ENCODE assay signal across 2 cellular contexts in the genomic region with DNA sequence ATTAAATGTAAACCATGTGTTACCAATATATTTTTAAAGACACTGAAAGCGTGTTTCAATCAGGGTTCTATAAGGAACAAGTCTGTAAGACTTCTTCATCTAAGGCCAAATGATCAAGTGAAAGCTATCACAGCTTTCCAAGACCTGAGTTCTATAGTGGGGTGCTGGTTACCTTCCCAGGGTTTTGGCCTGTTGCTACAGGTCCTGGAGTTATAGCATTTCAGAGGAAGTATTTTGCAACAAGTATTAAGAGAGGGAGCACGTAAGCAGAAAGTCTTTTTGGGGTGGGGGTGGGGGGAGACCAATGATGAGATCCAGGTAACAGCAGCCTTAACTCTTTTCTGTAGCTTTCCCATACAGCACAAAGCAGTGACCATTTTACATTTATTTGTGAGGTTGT.
TF ChIP-seq lines count a peak whose summit lies in the region.

No MANE protein-coding gene starts in this region.

TF ChIP-seq in GM12878, 131 proteins besides CTCF, POLR2A, EP300 and RAD21:
- TF ChIP-seq NR2F1 (conservative IDR thresholded peaks at IDR 0.05) (no peak), KDM1A (IDR thresholded peaks at IDR 0.05; ENCODE audit: borderline replicate concordance) (no peak), SMAD1 (IDR thresholded peaks at IDR 0.05; ENCODE audit: low read depth, partially characterized antibody) (no peak)
- TF ChIP-seq, protein P1, sequence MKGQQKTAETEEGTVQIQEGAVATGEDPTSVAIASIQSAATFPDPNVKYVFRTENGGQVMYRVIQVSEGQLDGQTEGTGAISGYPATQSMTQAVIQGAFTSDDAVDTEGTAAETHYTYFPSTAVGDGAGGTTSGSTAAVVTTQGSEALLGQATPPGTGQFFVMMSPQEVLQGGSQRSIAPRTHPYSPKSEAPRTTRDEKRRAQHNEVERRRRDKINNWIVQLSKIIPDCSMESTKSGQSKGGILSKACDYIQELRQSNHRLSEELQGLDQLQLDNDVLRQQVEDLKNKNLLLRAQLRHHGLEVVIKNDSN (IDR thresholded peaks at IDR 0.05; ENCODE audit: borderline replicate concordance, extremely low read length, insufficient read depth, low read depth, low read length): no peak

TF ChIP-seq in SK-N-SH treated with all-trans-retinoic acid at 6 μM for 48 hours, 23 proteins besides CTCF, POLR2A, EP300 and RAD21:
- TF ChIP-seq BACH2 (CRISPR knock-in tag; IDR thresholded peaks at IDR 0.05; ENCODE audit: borderline replicate concordance): no peak
- no peak for TF ChIP-seq ZNF8 (CRISPR knock-in tag; IDR thresholded peaks at IDR 0.05)
- TF ChIP-seq, protein P2, sequence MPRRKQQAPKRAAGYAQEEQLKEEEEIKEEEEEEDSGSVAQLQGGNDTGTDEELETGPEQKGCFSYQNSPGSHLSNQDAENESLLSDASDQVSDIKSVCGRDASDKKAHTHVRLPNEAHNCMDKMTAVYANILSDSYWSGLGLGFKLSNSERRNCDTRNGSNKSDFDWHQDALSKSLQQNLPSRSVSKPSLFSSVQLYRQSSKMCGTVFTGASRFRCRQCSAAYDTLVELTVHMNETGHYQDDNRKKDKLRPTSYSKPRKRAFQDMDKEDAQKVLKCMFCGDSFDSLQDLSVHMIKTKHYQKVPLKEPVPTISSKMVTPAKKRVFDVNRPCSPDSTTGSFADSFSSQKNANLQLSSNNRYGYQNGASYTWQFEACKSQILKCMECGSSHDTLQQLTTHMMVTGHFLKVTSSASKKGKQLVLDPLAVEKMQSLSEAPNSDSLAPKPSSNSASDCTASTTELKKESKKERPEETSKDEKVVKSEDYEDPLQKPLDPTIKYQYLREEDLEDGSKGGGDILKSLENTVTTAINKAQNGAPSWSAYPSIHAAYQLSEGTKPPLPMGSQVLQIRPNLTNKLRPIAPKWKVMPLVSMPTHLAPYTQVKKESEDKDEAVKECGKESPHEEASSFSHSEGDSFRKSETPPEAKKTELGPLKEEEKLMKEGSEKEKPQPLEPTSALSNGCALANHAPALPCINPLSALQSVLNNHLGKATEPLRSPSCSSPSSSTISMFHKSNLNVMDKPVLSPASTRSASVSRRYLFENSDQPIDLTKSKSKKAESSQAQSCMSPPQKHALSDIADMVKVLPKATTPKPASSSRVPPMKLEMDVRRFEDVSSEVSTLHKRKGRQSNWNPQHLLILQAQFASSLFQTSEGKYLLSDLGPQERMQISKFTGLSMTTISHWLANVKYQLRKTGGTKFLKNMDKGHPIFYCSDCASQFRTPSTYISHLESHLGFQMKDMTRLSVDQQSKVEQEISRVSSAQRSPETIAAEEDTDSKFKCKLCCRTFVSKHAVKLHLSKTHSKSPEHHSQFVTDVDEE (CRISPR knock-in tag; IDR thresholded peaks at IDR 0.05): no peak
- TF ChIP-seq, protein P3, sequence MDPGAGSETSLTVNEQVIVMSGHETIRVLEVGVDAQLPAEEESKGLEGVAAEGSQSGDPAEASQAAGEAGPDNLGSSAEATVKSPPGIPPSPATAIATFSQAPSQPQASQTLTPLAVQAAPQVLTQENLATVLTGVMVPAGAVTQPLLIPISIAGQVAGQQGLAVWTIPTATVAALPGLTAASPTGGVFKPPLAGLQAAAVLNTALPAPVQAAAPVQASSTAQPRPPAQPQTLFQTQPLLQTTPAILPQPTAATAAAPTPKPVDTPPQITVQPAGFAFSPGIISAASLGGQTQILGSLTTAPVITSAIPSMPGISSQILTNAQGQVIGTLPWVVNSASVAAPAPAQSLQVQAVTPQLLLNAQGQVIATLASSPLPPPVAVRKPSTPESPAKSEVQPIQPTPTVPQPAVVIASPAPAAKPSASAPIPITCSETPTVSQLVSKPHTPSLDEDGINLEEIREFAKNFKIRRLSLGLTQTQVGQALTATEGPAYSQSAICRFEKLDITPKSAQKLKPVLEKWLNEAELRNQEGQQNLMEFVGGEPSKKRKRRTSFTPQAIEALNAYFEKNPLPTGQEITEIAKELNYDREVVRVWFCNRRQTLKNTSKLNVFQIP (CRISPR knock-in tag; IDR thresholded peaks at IDR 0.05; ENCODE audit: borderline replicate concordance, low read depth): no peak
- TF ChIP-seq CSDC2 (CRISPR knock-in tag; IDR thresholded peaks at IDR 0.05): no peak
- no peak for TF ChIP-seq TCF4 (CRISPR knock-in tag; IDR thresholded peaks at IDR 0.05; ENCODE audit: borderline replicate concordance)
- TF ChIP-seq ZNF70 (CRISPR knock-in tag; IDR thresholded peaks at IDR 0.05): no peak
- no peak for TF ChIP-seq TOX (CRISPR knock-in tag; IDR thresholded peaks at IDR 0.05; ENCODE audit: borderline replicate concordance)
- TF ChIP-seq, protein P4, sequence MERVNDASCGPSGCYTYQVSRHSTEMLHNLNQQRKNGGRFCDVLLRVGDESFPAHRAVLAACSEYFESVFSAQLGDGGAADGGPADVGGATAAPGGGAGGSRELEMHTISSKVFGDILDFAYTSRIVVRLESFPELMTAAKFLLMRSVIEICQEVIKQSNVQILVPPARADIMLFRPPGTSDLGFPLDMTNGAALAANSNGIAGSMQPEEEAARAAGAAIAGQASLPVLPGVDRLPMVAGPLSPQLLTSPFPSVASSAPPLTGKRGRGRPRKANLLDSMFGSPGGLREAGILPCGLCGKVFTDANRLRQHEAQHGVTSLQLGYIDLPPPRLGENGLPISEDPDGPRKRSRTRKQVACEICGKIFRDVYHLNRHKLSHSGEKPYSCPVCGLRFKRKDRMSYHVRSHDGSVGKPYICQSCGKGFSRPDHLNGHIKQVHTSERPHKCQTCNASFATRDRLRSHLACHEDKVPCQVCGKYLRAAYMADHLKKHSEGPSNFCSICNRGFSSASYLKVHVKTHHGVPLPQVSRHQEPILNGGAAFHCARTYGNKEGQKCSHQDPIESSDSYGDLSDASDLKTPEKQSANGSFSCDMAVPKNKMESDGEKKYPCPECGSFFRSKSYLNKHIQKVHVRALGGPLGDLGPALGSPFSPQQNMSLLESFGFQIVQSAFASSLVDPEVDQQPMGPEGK (CRISPR knock-in tag; IDR thresholded peaks at IDR 0.05; ENCODE audit: borderline replicate concordance): no peak
- no peak for TF ChIP-seq ZFP30 (CRISPR knock-in tag; IDR thresholded peaks at IDR 0.05)
- no peak for TF ChIP-seq ARNTL (CRISPR knock-in tag; IDR thresholded peaks at IDR 0.05; ENCODE audit: borderline replicate concordance, low read depth)
- TF ChIP-seq PPARA (CRISPR knock-in tag; IDR thresholded peaks at IDR 0.05; ENCODE audit: borderline replicate concordance): no peak
- no peak for TF ChIP-seq RARB (CRISPR knock-in tag; IDR thresholded peaks at IDR 0.05)
- TF ChIP-seq, protein P5, sequence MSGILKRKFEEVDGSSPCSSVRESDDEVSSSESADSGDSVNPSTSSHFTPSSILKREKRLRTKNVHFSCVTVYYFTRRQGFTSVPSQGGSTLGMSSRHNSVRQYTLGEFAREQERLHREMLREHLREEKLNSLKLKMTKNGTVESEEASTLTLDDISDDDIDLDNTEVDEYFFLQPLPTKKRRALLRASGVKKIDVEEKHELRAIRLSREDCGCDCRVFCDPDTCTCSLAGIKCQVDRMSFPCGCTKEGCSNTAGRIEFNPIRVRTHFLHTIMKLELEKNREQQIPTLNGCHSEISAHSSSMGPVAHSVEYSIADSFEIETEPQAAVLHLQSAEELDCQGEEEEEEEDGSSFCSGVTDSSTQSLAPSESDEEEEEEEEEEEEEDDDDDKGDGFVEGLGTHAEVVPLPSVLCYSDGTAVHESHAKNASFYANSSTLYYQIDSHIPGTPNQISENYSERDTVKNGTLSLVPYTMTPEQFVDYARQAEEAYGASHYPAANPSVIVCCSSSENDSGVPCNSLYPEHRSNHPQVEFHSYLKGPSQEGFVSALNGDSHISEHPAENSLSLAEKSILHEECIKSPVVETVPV (CRISPR knock-in tag; IDR thresholded peaks at IDR 0.05): no peak
- TF ChIP-seq ZC3H10 (CRISPR knock-in tag; IDR thresholded peaks at IDR 0.05): no peak
- no peak for TF ChIP-seq SNAI2 (CRISPR knock-in tag; IDR thresholded peaks at IDR 0.05)
- no peak for TF ChIP-seq ESRRG (CRISPR knock-in tag; IDR thresholded peaks at IDR 0.05)
- no peak for TF ChIP-seq GLIS3 (CRISPR knock-in tag; IDR thresholded peaks at IDR 0.05)
- TF ChIP-seq ZNF565 (CRISPR knock-in tag; conservative IDR thresholded peaks at IDR 0.05; ENCODE audit: low read depth): no peak
- no peak for TF ChIP-seq ISL1 (CRISPR knock-in tag; IDR thresholded peaks at IDR 0.05)
TF ChIP-seq in SK-N-SH treated with all-trans-retinoic acid at 6 μM for 48 hours: peak in this region for 0.
